In the genomic region with DNA sequence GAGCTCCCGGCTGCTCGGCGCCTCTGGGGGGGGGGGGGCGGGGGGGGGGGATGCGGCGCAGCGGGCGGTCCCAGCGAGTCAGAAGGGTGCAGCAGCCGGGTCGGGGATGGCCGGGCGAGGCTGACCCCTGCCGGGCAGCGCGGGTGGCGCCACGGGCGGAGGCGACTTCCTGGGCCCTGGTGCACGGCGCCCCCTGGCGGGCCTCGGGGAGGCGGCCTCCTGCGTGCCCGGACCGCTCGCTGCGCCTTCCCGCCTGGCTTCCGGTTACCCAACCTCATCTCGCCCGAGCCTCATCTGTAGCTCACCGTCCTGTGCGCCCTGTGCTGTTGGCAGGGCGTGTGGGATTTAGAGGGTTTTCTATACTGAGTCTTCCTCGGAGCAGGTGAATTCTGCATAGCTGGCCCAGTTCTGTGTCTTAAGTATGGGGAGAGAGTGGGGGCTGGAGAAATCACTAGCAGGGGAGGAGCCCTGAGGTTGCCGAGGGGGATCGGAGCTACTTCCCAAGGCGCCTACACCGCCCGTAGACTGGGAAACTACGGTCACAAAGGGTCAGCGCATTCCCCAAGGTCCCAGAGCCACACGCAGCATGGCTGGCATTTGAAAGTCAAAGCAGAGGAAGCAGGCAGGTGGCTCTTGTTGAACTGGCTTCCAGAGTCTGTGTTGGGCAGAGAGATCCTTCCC, we compare ENCODE assay signal across 8 cellular contexts. TPM values are rescaled to one million over a fixed set of nuclear protein-coding genes. Genes with fewer than 3 reads are reported as not detected.
DNase-seq lines count a peak whose midpoint lies in the region; ATAC-seq, FAIRE-seq and TF ChIP-seq lines count a peak whose summit lies in the region.

No MANE protein-coding gene starts in this region.

- peak overlapping the region; percentile 87 for H3K23ac ChIP-seq in neuronal stem cell (ENCODE audit: low read depth, low read length, poor library complexity)

- H3K36me3 ChIP-seq in DND-41 (ENCODE audit: insufficient read depth, low read length) (no peaks in the 10 kb centered on the region), neuronal stem cell (replicated peaks in 1 of 2; ENCODE audit: control insufficient read depth in 2 of 2, insufficient read depth in 2 of 2, low read length in 2 of 2) (no peaks in the 10 kb centered on the region), stomach smooth muscle (ENCODE audit: control insufficient read depth in 2 of 2, insufficient read depth in 2 of 2, low read length in 2 of 2) (no peaks in the 10 kb centered on the region)

- no peak overlapping the region for H2AK5ac ChIP-seq in neuronal stem cell (ENCODE audit: low read depth, low read length)

- no peaks in the 10 kb centered on the region for H3K79me2 ChIP-seq in DND-41 (ENCODE audit: insufficient read depth, low read length)

- no peak overlapping the region for H4K91ac ChIP-seq in neuronal stem cell (ENCODE audit: low read depth, low read length, poor library complexity)

- no peak overlapping the region for H2BK120ac ChIP-seq in neuronal stem cell (ENCODE audit: low read depth, low read length)

- H3K4me3 ChIP-seq in DND-41 (ENCODE audit: low read depth in 1 of 2, low read length in 2 of 2) (peak overlapping the region in 1 of 2 experiments; percentile 28; a peak in 2 of 4 replicates), neuronal stem cell (ENCODE audit: low read length in 2 of 2) (peak overlapping the region; percentile 34 to 74), stomach smooth muscle (ENCODE audit: low read length in 2 of 2) (peak overlapping the region; percentile 61 to 70)

- H3K18ac ChIP-seq in neuronal stem cell (ENCODE audit: low read length), result peak overlapping the region; percentile 78

- FAIRE-seq in frontal cortex (lab: Jason Lieb, UNC), result no peak

- no peak overlapping the region for H3K27ac ChIP-seq in DND-41 (ENCODE audit: low read length)
- H3K27ac ChIP-seq in neuronal stem cell (replicated peaks; ENCODE audit: low read length), result no peak overlapping the region
- H3K27ac ChIP-seq in stomach smooth muscle (ENCODE audit: low read length), result no peak overlapping the region

- no CpG with 5 or more reads among the region's 46 CpGs for WGBS in neuronal stem cell (ENCODE audit: extremely low coverage in 2 of 2, insufficient read length in 2 of 2, insufficient replicate concordance in 1 of 2), 2 donors

- H2BK15ac ChIP-seq in neuronal stem cell (ENCODE audit: low read length), result peak overlapping the region; percentile 69

- H3K79me1 ChIP-seq in neuronal stem cell (ENCODE audit: low read depth, low read length), result no peaks in the 10 kb centered on the region

- peak; percentile 80 for TF ChIP-seq RAD21 in Ishikawa (IDR thresholded peaks at IDR 0.05; ENCODE audit: low read depth)

- H3K27me3 ChIP-seq in DND-41 (ENCODE audit: insufficient read depth, low read length, poor library complexity) (peaks cover 22% of the 10 kb centered on the region), neuronal stem cell (ENCODE audit: control insufficient read depth in 3 of 3, insufficient read depth in 3 of 3, low read depth in 1 of 3, low read length in 3 of 3) (peaks cover 0 to 11% (median 0%) of the 10 kb centered on the region in 3 experiments), stomach smooth muscle (ENCODE audit: control insufficient read depth in 1 of 2, insufficient read depth in 2 of 2, low read length in 2 of 2) (peaks cover 4 to 7% of the 10 kb centered on the region in 2 donors)

- H3K4ac ChIP-seq in neuronal stem cell (ENCODE audit: low read length), result no peak overlapping the region

- no peak for TF ChIP-seq EP300 in Ishikawa (IDR thresholded peaks at IDR 0.05; ENCODE audit: borderline replicate concordance)

- H2AFZ ChIP-seq in DND-41 (ENCODE audit: low read depth, low read length), result peak overlapping the region; percentile 32
- H2AFZ ChIP-seq in neuronal stem cell (ENCODE audit: low read length), result peak overlapping the region; percentile 94

- no peak overlapping the region for H2BK5ac ChIP-seq in neuronal stem cell (ENCODE audit: low read length)

- H3K4me2 ChIP-seq in DND-41 (ENCODE audit: insufficient read depth, low read length), result peak overlapping the region; percentile 58
- peak overlapping the region; percentile 66 for H3K4me2 ChIP-seq in neuronal stem cell (ENCODE audit: insufficient read depth, low read length, poor library complexity, severe bottlenecking)

- peaks cover 7% of the 10 kb centered on the region; the same call in 1 of the 2 replicates for H4K20me1 ChIP-seq in DND-41 (ENCODE audit: insufficient read depth, low read length)

- peak; percentile 87 for DNase-seq in DND-41
- peak; percentile 7 for DNase-seq in SHP77 treated with DMSO at 0.1 percent for 48 hours (lab: John Stamatoyannopoulos, UW)
- DNase-seq in activated gamma-delta T cell treated with anti-CD3 and anti-CD28 coated beads, Interleukin-2, amount 50 U/mL, for 16 hours (ENCODE audit: low read depth), result peak; percentile 80
- DNase-seq in frontal cortex (ENCODE audit: low spot score in 2 of 2), result peak; percentile 86 to 90
- peak; percentile 84 for DNase-seq in neuronal stem cell (ENCODE audit: low spot score)

- H3K9me3 ChIP-seq in DND-41 (ENCODE audit: insufficient read depth, low read length, severe bottlenecking) (no peaks in the 10 kb centered on the region), neuronal stem cell (replicated peaks in 1 of 2; ENCODE audit: control insufficient read depth in 2 of 2, insufficient read depth in 1 of 2, low read depth in 1 of 2, low read length in 2 of 2) (no peaks in the 10 kb centered on the region), stomach smooth muscle (ENCODE audit: control insufficient read depth in 2 of 2, low read length in 2 of 2) (no peaks in the 10 kb centered on the region)

- TF ChIP-seq CTCF in DND-41 (IDR thresholded peaks at IDR 0.05; ENCODE audit: borderline replicate concordance, extremely low read depth, low read length, poor library complexity, severe bottlenecking), result peak; percentile 94

- no peak overlapping the region for H4K8ac ChIP-seq in neuronal stem cell (ENCODE audit: low read depth, low read length)

- peak overlapping the region; percentile 56 for H3K14ac ChIP-seq in neuronal stem cell (ENCODE audit: low read length)

- peaks cover 12% of the 10 kb centered on the region for H3K4me1 ChIP-seq in DND-41 (ENCODE audit: insufficient read depth, low read length)
- peaks cover 0 to 5% of the 10 kb centered on the region in 2 donors for H3K4me1 ChIP-seq in neuronal stem cell (ENCODE audit: control insufficient read depth in 2 of 2, insufficient read depth in 1 of 2, low read depth in 1 of 2, low read length in 2 of 2)
- peaks cover 15% of the 10 kb centered on the region for H3K4me1 ChIP-seq in stomach smooth muscle (ENCODE audit: control insufficient read depth, insufficient read depth, low read length)

- no peak overlapping the region for H3K9ac ChIP-seq in DND-41 (ENCODE audit: low read depth, low read length)
- H3K9ac ChIP-seq in neuronal stem cell (ENCODE audit: low read depth, low read length, poor library complexity), result no peak overlapping the region
- H3K9ac ChIP-seq in stomach smooth muscle (ENCODE audit: low read length in 2 of 2), result peak overlapping the region; percentile 36 to 40

- ATAC-seq in DND-41 (ENCODE audit: insufficient read depth, low read depth) (peak; percentile 96), GM21717 (IDR thresholded peaks at IDR 0.05; ENCODE audit: unreplicated experiment) (peak; percentile 71)

- H2BK12ac ChIP-seq in neuronal stem cell (ENCODE audit: low read length), result no peak overlapping the region

TF ChIP-seq in Ishikawa, 13 proteins besides CTCF, POLR2A, EP300 and RAD21:
- TF ChIP-seq CEBPB (IDR thresholded peaks at IDR 0.05) (peak; percentile 52; the same call in 1 of the 2 replicates), ZBTB7A (IDR thresholded peaks at IDR 0.05; ENCODE audit: low read depth) (no peak), TCF12 (IDR thresholded peaks at IDR 0.05; ENCODE audit: low read depth) (0 out of 2 replicates have a peak, but pooled peaks have one; percentile 7), TEAD4 (IDR thresholded peaks at IDR 0.05) (0 out of 2 replicates have a peak, but pooled peaks have one; percentile 31), MAX (IDR thresholded peaks at IDR 0.05) (peak; percentile 31; the same call in 1 of the 2 replicates)

RNA-seq across cellular contexts. Expression of gene WDFY4, which starts 28.3 kb away (rescaled TPM):
- total RNA-seq in frontal cortex, result 0.41 TPM
- 0.01 TPM for polyA plus RNA-seq in neuronal stem cell (2013, experiment 1 of 2)
- polyA plus RNA-seq in neuronal stem cell (2013, experiment 2 of 2), result not detected

RNA-seq across cellular contexts. Expression of gene ARHGAP22, which starts 51.5 kb away (rescaled TPM):
- 1.6 TPM for total RNA-seq in frontal cortex
- polyA plus RNA-seq in neuronal stem cell (2013, experiment 1 of 2), result 4.5 TPM
- polyA plus RNA-seq in neuronal stem cell (2013, experiment 2 of 2), result 4.7 TPM

Comparison
In these comparisons a context has a peak if more than half of its experiments do, and no peak if none do; other contexts are left out.
1. DNase-seq: peak in every context shown above with its lines; median percentile 88 in frontal cortex; 87 in DND-41; 84 in neuronal stem cell; 80 in activated gamma-delta T cell treated with anti-CD3 and anti-CD28 coated beads, Interleukin-2, amount 50 U/mL, for 16 hours; 7 in SHP77 treated with DMSO at 0.1 percent for 48 hours.
2. H3K9ac ChIP-seq: peak in stomach smooth muscle (2 of 2); none in DND-41 (single experiment) and neuronal stem cell (single experiment).